18 cellular contexts compared by ENCODE assay signal in genomic region chr5:139306628-139307379, GRCh38. TPM values are rescaled to one million over a fixed set of nuclear protein-coding genes. Genes with fewer than 3 reads are reported as not detected.
DNase-seq lines count a peak whose midpoint lies in the region; ATAC-seq, FAIRE-seq and TF ChIP-seq lines count a peak whose summit lies in the region.
"Had no signal": no experiment of that assay in that cellular context is flagged by ENCODE, and none has a peak within 500 bp of the region (broad histone marks: within the 10 kb centered on the region; RNA-seq: fewer than 3 reads in every experiment).

No MANE protein-coding gene starts in this region.

- intact Hi-C loops in gastrocnemius medialis (cut with DNase I; ENCODE audit: low total_unique reads), result no loop called here

- no peak overlapping the region for H3K4me3 ChIP-seq in gastrocnemius medialis
- H3K4me3 ChIP-seq: hepatocyte, upper lobe of right lung had no signal

- H3K9me3 Mint-ChIP-seq in activated T-cell treated with anti-CD3 and anti-CD28 coated beads, Interleukin-2, amount 50 U/mL, for 4 hours, result no peaks in the 10 kb centered on the region
- H3K9me3 Mint-ChIP-seq in activated T-helper 17 cell treated with anti-CD3 and anti-CD28 coated beads, Interleukin-2, amount 50 U/mL, for 72 hours, result no peaks in the 10 kb centered on the region
- no peaks in the 10 kb centered on the region for H3K9me3 Mint-ChIP-seq in naive thymus-derived CD8-positive, alpha-beta T cell
- H3K9me3 Mint-ChIP-seq: activated CD4-positive, alpha-beta T cell treated with anti-CD3 and anti-CD28 coated beads, Interleukin-2, amount 10 ng/mL, durations not matched to agents 7 days and 5 days had no signal

- H3K27me3 Mint-ChIP-seq in activated T-cell treated with anti-CD3 and anti-CD28 coated beads, Interleukin-2, amount 50 U/mL, for 4 hours (ENCODE audit: low read depth), result no peaks in the 10 kb centered on the region
- no peaks in the 10 kb centered on the region for H3K27me3 Mint-ChIP-seq in activated T-helper 17 cell treated with anti-CD3 and anti-CD28 coated beads, Interleukin-2, amount 50 U/mL, for 72 hours
- no peaks in the 10 kb centered on the region for H3K27me3 Mint-ChIP-seq in naive thymus-derived CD8-positive, alpha-beta T cell
- H3K27me3 Mint-ChIP-seq: activated CD4-positive, alpha-beta T cell treated with anti-CD3 and anti-CD28 coated beads, Interleukin-2, amount 10 ng/mL, durations not matched to agents 7 days and 5 days had no signal

- DNase-seq in activated T-cell treated with anti-CD3 and anti-CD28 coated beads, Interleukin-2, amount 50 U/mL, for 4 hours, result no peak
- DNase-seq in activated T-cell treated with anti-CD3 and anti-CD28 coated beads, Interleukin-2, amount 50 U/mL, for 48 hours, result no peak
- DNase-seq in GM18507 (ENCODE audit: extremely low spot score, insufficient read length, low read depth) (no peak), gastrocnemius medialis (no peak), NK-92 (lab: John Stamatoyannopoulos, UW; ENCODE audit: unreplicated experiment) (no peak), NCI-H1048 (lab: John Stamatoyannopoulos, UW) (no peak)
- DNase-seq in naive thymus-derived CD8-positive, alpha-beta T cell, result no peak
- DNase-seq: activated CD4-positive, alpha-beta T cell treated with anti-CD3 and anti-CD28 coated beads, Interleukin-2, amount 10 ng/mL, durations not matched to agents 7 days and 5 days; activated gamma-delta T cell; Calu3; GF-D8; IMR-90; left cardiac atrium; NCI-H774; RPMI8226; upper lobe of right lung had no signal

- ATAC-seq in activated T-cell treated with anti-CD3 and anti-CD28 coated beads, Interleukin-2, amount 50 U/mL, for 4 hours, result peak; percentile 43 to 49
- peak; percentile 74 for ATAC-seq in activated T-helper 17 cell treated with anti-CD3 and anti-CD28 coated beads, Interleukin-2, amount 50 U/mL, for 72 hours (replicated peaks)
- no peak for ATAC-seq in naive thymus-derived CD8-positive, alpha-beta T cell
- ATAC-seq in gastrocnemius medialis, result no peak
- ATAC-seq: upper lobe of right lung had no signal

- peak; percentile 39 for FAIRE-seq in GM18507 (lab: Jason Lieb, UNC)

- H3K4me3 Mint-ChIP-seq in activated T-cell treated with anti-CD3 and anti-CD28 coated beads, Interleukin-2, amount 50 U/mL, for 4 hours, result peak overlapping the region; percentile 37
- H3K4me3 Mint-ChIP-seq in activated T-helper 17 cell treated with anti-CD3 and anti-CD28 coated beads, Interleukin-2, amount 50 U/mL, for 72 hours, result peak overlapping the region; percentile 50
- H3K4me3 Mint-ChIP-seq in naive thymus-derived CD8-positive, alpha-beta T cell, result peak overlapping the region in 9 of 10 donors; percentile 51 to 74 (median 62)
- H3K4me3 Mint-ChIP-seq: activated CD4-positive, alpha-beta T cell treated with anti-CD3 and anti-CD28 coated beads, Interleukin-2, amount 10 ng/mL, durations not matched to agents 7 days and 5 days had no signal

- in situ Hi-C loops in gastrocnemius medialis (cut with MboI; ENCODE audit: low sequenced_read_pairs in 4 of 4), result no loop called here

- H3K36me3 Mint-ChIP-seq in activated T-cell treated with anti-CD3 and anti-CD28 coated beads, Interleukin-2, amount 50 U/mL, for 4 hours (ENCODE audit: insufficient read depth), result peaks cover 20% of the 10 kb centered on the region
- peaks cover 67% of the 10 kb centered on the region for H3K36me3 Mint-ChIP-seq in activated T-helper 17 cell treated with anti-CD3 and anti-CD28 coated beads, Interleukin-2, amount 50 U/mL, for 72 hours (ENCODE audit: low read depth)
- H3K36me3 Mint-ChIP-seq in naive thymus-derived CD8-positive, alpha-beta T cell, result peaks cover 0 to 34% (median 0%) of the 10 kb centered on the region in 3 donors

- H3K4me1 ChIP-seq in gastrocnemius medialis, result peaks cover 89 to 96% of the 10 kb centered on the region in 2 donors

- H3K9me3 ChIP-seq in gastrocnemius medialis, result no peaks in the 10 kb centered on the region
- H3K9me3 ChIP-seq: upper lobe of right lung had no signal

- TF ChIP-seq CTCF in gastrocnemius medialis (IDR thresholded peaks at IDR 0.05 in 4 of 5, conservative IDR thresholded peaks at IDR 0.05 in 1 of 5), result no peak

- TF ChIP-seq POLR2A in gastrocnemius medialis (IDR thresholded peaks at IDR 0.05), result no peak

- H3K27me3 ChIP-seq in gastrocnemius medialis, result no peaks in the 10 kb centered on the region
- H3K27me3 ChIP-seq: hepatocyte, upper lobe of right lung had no signal

- H3K27ac ChIP-seq in gastrocnemius medialis, result peak overlapping the region in 2 of 4 donors; percentile 3 to 35
- H3K27ac ChIP-seq: hepatocyte, upper lobe of right lung had no signal

- H3K27ac Mint-ChIP-seq in activated T-helper 17 cell treated with anti-CD3 and anti-CD28 coated beads, Interleukin-2, amount 50 U/mL, for 72 hours, result peak overlapping the region; percentile 67
- H3K27ac Mint-ChIP-seq in naive thymus-derived CD8-positive, alpha-beta T cell, result peak overlapping the region in 6 of 10 donors; percentile 6 to 75 (median 58)

- H3K4me1 Mint-ChIP-seq in activated T-cell treated with anti-CD3 and anti-CD28 coated beads, Interleukin-2, amount 50 U/mL, for 4 hours (ENCODE audit: low read depth), result peaks cover 91% of the 10 kb centered on the region
- H3K4me1 Mint-ChIP-seq in activated T-helper 17 cell treated with anti-CD3 and anti-CD28 coated beads, Interleukin-2, amount 50 U/mL, for 72 hours, result peaks cover 49% of the 10 kb centered on the region
- peaks cover 37 to 94% (median 91%) of the 10 kb centered on the region in 4 donors for H3K4me1 Mint-ChIP-seq in naive thymus-derived CD8-positive, alpha-beta T cell

- POLR2A ChIA-PET in naive thymus-derived CD8-positive, alpha-beta T cell (lab: Charles Lee), result interaction anchor here (0.8 to 4.6 kb wide), 2 partner anchors 12 to 13 kb away, joined by 3 to 31 read pairs; partner anchors contain the start of gene MATR3

- H3K36me3 ChIP-seq in gastrocnemius medialis, result no peaks in the 10 kb centered on the region
- H3K36me3 ChIP-seq: upper lobe of right lung had no signal

RNA-seq across cellular contexts. Expression of gene MATR3, which starts 13.3 kb away (rescaled TPM):
- 100 to 1,000 TPM; 201 to 208 (median 202) TPM for total RNA-seq in activated T-cell treated with anti-CD3 and anti-CD28 coated beads, Interleukin-2, amount 50 U/mL, for 4 hours
- 100 to 1,000 TPM; 184 to 204 TPM for total RNA-seq in activated T-helper 17 cell treated with anti-CD3 and anti-CD28 coated beads, Interleukin-2, amount 50 U/mL, for 72 hours
- 100 to 1,000 TPM; 259 to 272 TPM for total RNA-seq in naive thymus-derived CD8-positive, alpha-beta T cell
- 100 to 1,000 TPM; 323 to 351 (median 327) TPM for polyA plus RNA-seq in naive thymus-derived CD8-positive, alpha-beta T cell
- total RNA-seq in gastrocnemius medialis, result 100 to 1,000 TPM; 115 to 188 (median 156) TPM

RNA-seq across cellular contexts. Expression of gene PAIP2, which starts 34.9 kb away (rescaled TPM):
- total RNA-seq in activated T-cell treated with anti-CD3 and anti-CD28 coated beads, Interleukin-2, amount 50 U/mL, for 4 hours, result 10 to 100 TPM; 47.0 to 59.9 (median 50.5) TPM
- total RNA-seq in activated T-helper 17 cell treated with anti-CD3 and anti-CD28 coated beads, Interleukin-2, amount 50 U/mL, for 72 hours, result 100 to 1,000 TPM; 102 to 157 TPM
- 100 to 1,000 TPM; 129 to 150 TPM for total RNA-seq in naive thymus-derived CD8-positive, alpha-beta T cell
- polyA plus RNA-seq in naive thymus-derived CD8-positive, alpha-beta T cell, result 100 to 1,000 TPM; 359 to 455 (median 406) TPM
- 100 to 1,000 TPM; 111 to 148 (median 126) TPM for total RNA-seq in gastrocnemius medialis

Comparison
In these comparisons a context has a peak if more than half of its experiments do, and no peak if none do; other contexts are left out.
1. ATAC-seq: peak in activated T-cell treated with anti-CD3 and anti-CD28 coated beads, Interleukin-2, amount 50 U/mL, for 4 hours (2 of 2) and activated T-helper 17 cell treated with anti-CD3 and anti-CD28 coated beads, Interleukin-2, amount 50 U/mL, for 72 hours (single experiment); none in naive thymus-derived CD8-positive, alpha-beta T cell (0 of 2) and gastrocnemius medialis (0 of 2).
2. Peak in every context shown above with its lines, with median percentiles within 50 percentile points of each other: H3K4me3 Mint-ChIP-seq.